In genomic region chr5:161030219-161030618, GRCh38 we compare ENCODE assay signal across 21 cellular contexts.
"Had no signal": no experiment of that assay in that cellular context is flagged by ENCODE, and none has a peak within 500 bp of the region (broad histone marks: within the 10 kb centered on the region; RNA-seq: fewer than 3 reads in every experiment).

No MANE protein-coding gene starts in this region.

- DNase-seq: islet precursor cell; left ventricle myocardium inferior; mesendoderm; mucosa of descending colon; naive thymus-derived CD4-positive, alpha-beta T cell; nucleus accumbens; pancreas; posterior cingulate gyrus; retina; right cardiac atrium; stimulated activated CD4-positive, alpha-beta T cell treated with anti-CD3 and anti-CD28 coated beads, Interleukin-12 subunit alpha, Interleukin-12 subunit beta, amount 100 ng/mL, for 4 hours; stimulated activated CD4-positive, alpha-beta T cell treated with anti-CD3 and anti-CD28 coated beads, Interleukin-4, amount 100 ng/mL, for 24 hours; stimulated activated naive CD4-positive, alpha-beta T cell; tibial artery; trophoblast cell; upper lobe of right lung had no signal

- H3K4me3 ChIP-seq: left ventricle myocardium inferior, lung, mucosa of descending colon, pancreas, prostate gland, skin epidermis, suprapubic skin, thoracic aorta, tibial artery, upper lobe of right lung had no signal

- H3K27ac ChIP-seq: left ventricle myocardium inferior, pancreas, prostate gland, skin epidermis, suprapubic skin, thoracic aorta, tibial artery, upper lobe of right lung had no signal

- H3K36me3 ChIP-seq: left ventricle myocardium inferior, pancreas, prostate gland, suprapubic skin, thoracic aorta, tibial artery, upper lobe of right lung had no signal

- H3K9me3 ChIP-seq: left ventricle myocardium inferior, mucosa of descending colon, pancreas, prostate gland, suprapubic skin, thoracic aorta, tibial artery, upper lobe of right lung had no signal

- H3K27me3 ChIP-seq: pancreas, suprapubic skin, tibial artery, upper lobe of right lung had no signal
